22 cellular contexts compared by ENCODE assay signal in the genomic region with DNA sequence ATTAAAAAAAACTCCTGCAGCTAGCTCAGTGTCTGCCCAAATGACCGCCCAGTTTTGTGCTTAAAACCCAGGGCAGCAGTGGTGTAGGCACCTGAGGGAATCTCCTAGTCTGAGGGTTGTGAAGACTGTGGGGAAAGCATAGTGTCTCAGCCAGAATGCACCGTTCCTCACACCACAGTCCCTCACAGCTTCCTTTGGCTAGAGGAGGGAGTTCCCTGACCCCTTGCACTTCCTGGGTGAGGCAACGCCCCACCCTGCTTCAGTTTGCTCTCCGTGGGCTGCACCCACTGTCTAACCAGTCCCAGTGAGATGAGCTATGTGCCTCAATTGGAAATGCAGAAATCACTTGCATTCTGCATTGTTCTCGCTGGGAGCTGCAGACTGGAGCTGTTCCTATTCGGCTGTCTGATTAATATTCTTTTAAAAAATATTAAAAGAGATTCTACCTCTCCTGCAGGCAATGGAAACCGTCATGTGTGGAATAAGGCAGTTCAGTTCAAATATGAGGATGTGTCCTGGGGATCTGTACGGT.
"Had no signal": no experiment of that assay in that cellular context is flagged by ENCODE, and none has a peak within 500 bp of the region (broad histone marks: within the 10 kb centered on the region; RNA-seq: fewer than 3 reads in every experiment).

No MANE protein-coding gene starts in this region.

- H3K27ac Mint-ChIP-seq: activated B cell treated with CpG ODN at 0.5 μM for 24 hours; activated CD8-positive, alpha-beta T cell treated with anti-CD3 and anti-CD28 coated beads for 36 hours; activated naive CD8-positive, alpha-beta T cell treated with anti-CD3 and anti-CD28 coated beads, Interleukin-2, amount 10 ng/mL, durations not matched to agents 7 days and 5 days; T-helper 17 cell had no signal

- H3K4me1 ChIP-seq: adrenal gland, SJSA1 had no signal

- H3K27me3 ChIP-seq: adrenal gland, SJSA1 had no signal

- H3K4me1 Mint-ChIP-seq: activated B cell treated with CpG ODN at 0.5 μM for 24 hours; activated naive CD8-positive, alpha-beta T cell treated with anti-CD3 and anti-CD28 coated beads, Interleukin-2, amount 10 ng/mL, durations not matched to agents 7 days and 5 days had no signal

- H3K4me2 ChIP-seq: KMS-11 had no signal

- H3K4me3 ChIP-seq: adrenal gland, SJSA1 had no signal

- H3K27ac ChIP-seq: adrenal gland, KMS-11, SJSA1 had no signal

- H3K9me3 ChIP-seq: adrenal gland, SJSA1 had no signal

- H3K4me3 Mint-ChIP-seq: activated B cell treated with CpG ODN at 0.5 μM for 24 hours; activated CD8-positive, alpha-beta T cell treated with anti-CD3 and anti-CD28 coated beads for 36 hours; activated naive CD8-positive, alpha-beta T cell treated with anti-CD3 and anti-CD28 coated beads, Interleukin-2, amount 10 ng/mL, durations not matched to agents 7 days and 5 days; T-helper 17 cell had no signal

- H3K36me3 Mint-ChIP-seq: activated naive CD8-positive, alpha-beta T cell treated with anti-CD3 and anti-CD28 coated beads, Interleukin-2, amount 10 ng/mL, durations not matched to agents 7 days and 5 days had no signal

- H3K9me3 Mint-ChIP-seq: activated B cell treated with CpG ODN at 0.5 μM for 24 hours had no signal

- H3K36me3 ChIP-seq: adrenal gland, SJSA1 had no signal

- H3K9ac ChIP-seq: KMS-11 had no signal

- ATAC-seq: activated CD8-positive, alpha-beta T cell treated with anti-CD3 and anti-CD28 coated beads for 36 hours; PC-3; SK-N-SH treated with all-trans-retinoic acid at 6 μM for 48 hours; T-helper 17 cell had no signal

- DNase-seq: activated B cell treated with CpG ODN at 0.5 μM for 24 hours; activated CD4-positive, alpha-beta T cell treated with anti-CD3 and anti-CD28 coated beads, Interleukin-2, amount 50 U/mL, for 1 hour; activated CD8-positive, alpha-beta memory T cell treated with anti-CD3 and anti-CD28 coated beads, Interleukin-2, amount 50 U/mL, for 48 hours; activated CD8-positive, alpha-beta T cell treated with anti-CD3 and anti-CD28 coated beads for 36 hours; activated naive CD4-positive, alpha-beta T cell treated with anti-CD3 and anti-CD28 coated beads, Interleukin-2, amount 50 U/mL, for 16 hours; activated naive CD8-positive, alpha-beta T cell treated with anti-CD3 and anti-CD28 coated beads, Interleukin-2, amount 10 ng/mL, durations not matched to agents 7 days and 5 days; activated T-cell treated with anti-CD3 and anti-CD28 coated beads, Interleukin-2, amount 50 U/mL, for 1 hour; adrenal gland; anterior cingulate cortex; NCI-H1105; NCI-H1436; NCI-H1694 treated with DMSO at 0.1 percent for 48 hours; NCI-H2081; NCI-H510A treated with DMSO at 0.1 percent for 48 hours; NCI-H69; PC-3; SHP77; T-helper 17 cell; T-helper 9 cell had no signal
